ENCODE assay signal across 17 cellular contexts in the genomic region with DNA sequence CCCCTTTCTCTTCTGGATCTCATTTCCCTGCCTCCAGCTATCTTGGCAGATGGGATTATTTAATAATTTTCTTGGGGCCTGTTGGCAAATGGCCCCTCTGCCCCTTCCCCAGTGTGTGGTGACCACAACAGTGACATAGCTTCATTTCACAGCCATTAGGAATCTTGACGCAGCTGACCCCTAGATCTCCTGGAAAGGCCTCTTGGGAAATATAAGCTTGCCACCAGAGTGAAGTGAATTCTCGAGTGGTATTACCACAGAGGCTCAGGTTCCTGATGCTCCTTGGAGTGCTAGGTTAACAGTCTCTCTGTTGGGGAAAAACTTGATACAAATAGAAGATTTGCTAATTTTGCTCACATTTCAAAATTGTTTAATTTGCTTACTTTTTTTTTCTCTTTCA.
"Had no signal": no experiment of that assay in that cellular context is flagged by ENCODE, and none has a peak within 500 bp of the region (broad histone marks: within the 10 kb centered on the region; RNA-seq: fewer than 3 reads in every experiment).

No MANE protein-coding gene starts in this region.

- ATAC-seq: body of pancreas; esophagus mucosa; naive thymus-derived CD4-positive, alpha-beta T cell; stimulated activated naive B cell treated with anti-CD40 and anti-IgM and Interleukin-4, amounts not matched to agents 10 μg/mL and 1 μg/mL and 100 μg/mL, for 72 hours; WTC11 had no signal

- H3K9me3 ChIP-seq: body of pancreas, thoracic aorta had no signal

- H3K4me3 ChIP-seq: body of pancreas, smooth muscle cell, thoracic aorta had no signal

- H3K36me3 ChIP-seq: thoracic aorta had no signal

- H3K27me3 ChIP-seq: body of pancreas had no signal

- DNase-seq: activated gamma-delta T cell treated with Interleukin-2 at 50 U/mL for 16 hours; activated T-cell treated with anti-CD3 and anti-CD28 coated beads, Interleukin-2, amount 50 U/mL, for 1 hour; body of pancreas; dermis blood vessel endothelial cell; effector CD8-positive, alpha-beta T cell; hippocampal formation; naive thymus-derived CD4-positive, alpha-beta T cell; occipital lobe; posterior cingulate gyrus; stimulated activated CD4-positive, alpha-beta T cell treated with anti-CD3 and anti-CD28 coated beads, Interleukin-15, amount 100 ng/mL, for 24 hours; stimulated activated CD8-positive, alpha-beta memory T cell treated with anti-CD3 and anti-CD28 coated beads, Interleukin-4, amount 100 ng/mL, for 48 hours; stimulated activated naive B cell treated with anti-CD40 and anti-IgM and Interleukin-4, amounts not matched to agents 10 μg/mL and 1 μg/mL and 100 μg/mL, for 72 hours; T-helper 9 cell had no signal

- H3K27ac ChIP-seq: body of pancreas, thoracic aorta had no signal
